Comparison of ENCODE assay signal across 21 cellular contexts in genomic region chr21:45339430-45340405, GRCh38. TPM values are rescaled to one million over a fixed set of nuclear protein-coding genes. Genes with fewer than 3 reads are reported as not detected.
A peak's percentile ranks its signal among the peaks of the same experiment; 100 is the strongest.
DNase-seq lines count a peak whose midpoint lies in the region; ATAC-seq, FAIRE-seq and TF ChIP-seq lines count a peak whose summit lies in the region.
"Had no signal": no experiment of that assay in that cellular context is flagged by ENCODE, and none has a peak within 500 bp of the region (broad histone marks: within the 10 kb centered on the region; RNA-seq: fewer than 3 reads in every experiment).

No MANE protein-coding gene starts in this region.

- no peak for TF ChIP-seq RAD21 in HepG2 (CRISPR knock-in tag; IDR thresholded peaks at IDR 0.05)

- no peak for FAIRE-seq in HepG2 (lab: Jason Lieb, UNC)
- FAIRE-seq: GM12891, GM18507, H1 had no signal

- H3K27me3 Mint-ChIP-seq in activated T-helper 1 cell treated with anti-CD3 and anti-CD28 coated beads, Interleukin-12 subunit alpha, Interleukin-12 subunit beta, Interleukin-2, Interleukin-4 antibody, amounts not matched to agents 30 ng/mL and 10 ng/mL and 1 ng/mL, durations not matched to agents 14 hours and 24 hours and 36 hours (ENCODE audit: insufficient read depth), result no peaks in the 10 kb centered on the region

- H3K4me1 ChIP-seq in right lobe of liver (no peaks in the 10 kb centered on the region), HepG2 (ENCODE audit: insufficient read depth, low read length) (peaks cover 58% of the 10 kb centered on the region)

- CTCF ChIA-PET in HepG2 (lab: Yijun Ruan, JAX; ENCODE audit: low intra/inter-chr PET ratio, low total read pairs), result no interaction called here

- no peak overlapping the region for H3K27ac Mint-ChIP-seq in activated T-helper 1 cell treated with anti-CD3 and anti-CD28 coated beads, Interleukin-12 subunit alpha, Interleukin-12 subunit beta, Interleukin-2, Interleukin-4 antibody, amounts not matched to agents 30 ng/mL and 10 ng/mL and 1 ng/mL, durations not matched to agents 14 hours and 24 hours and 36 hours

- no peaks in the 10 kb centered on the region for H3K36me3 ChIP-seq in right lobe of liver
- no peaks in the 10 kb centered on the region for H3K36me3 ChIP-seq in HepG2 (replicated peaks in 1 of 2; ENCODE audit: control insufficient read depth in 1 of 2, insufficient read depth in 2 of 2, low read length in 2 of 2)
- H3K36me3 ChIP-seq: SJSA1 had no signal

- POLR2A ChIA-PET in HepG2 (lab: Yijun Ruan, JAX), result interaction anchor here (1.6 kb wide), 1 partner anchor 10 kb away, joined by 4 read pairs; no protein-coding TSS in a partner anchor

- peak in 2 of 3 donors; percentile 16 to 17 for DNase-seq in right lobe of liver
- no peak for DNase-seq in HepG2 (ENCODE audit: low spot score)
- peak; percentile 25 for DNase-seq in left cardiac atrium
- DNase-seq in pons (ENCODE audit: low spot score), result peak; percentile 24
- no peak for DNase-seq in T1000 (lab: John Stamatoyannopoulos, UW)
- DNase-seq in activated T-cell treated with anti-CD3 and anti-CD28 coated beads, Interleukin-2, amount 50 U/mL, for 1 hour, result no peak
- DNase-seq in activated T-helper 1 cell treated with anti-CD3 and anti-CD28 coated beads, Interleukin-12 subunit alpha, Interleukin-12 subunit beta, Interleukin-2, Interleukin-4 antibody, amounts not matched to agents 30 ng/mL and 10 ng/mL and 1 ng/mL, durations not matched to agents 14 hours and 24 hours and 36 hours (ENCODE audit: low spot score), result no peak
- DNase-seq: C1 segment of cervical spinal cord, GF-D8, MV-4-11, NCI-H1417, NCI-H2029, NCI-H2171, NCI-H446, OCI-M1, RPMI8226 had no signal

- no peaks in the 10 kb centered on the region for H3K9me3 ChIP-seq in right lobe of liver
- no peaks in the 10 kb centered on the region for H3K9me3 ChIP-seq in HepG2 (ENCODE audit: low read length)
- H3K9me3 ChIP-seq: SJSA1 had no signal

- H3K4me2 ChIP-seq in HepG2 (ENCODE audit: low read depth, low read length), result no peak overlapping the region

- H3K79me2 ChIP-seq in HepG2 (ENCODE audit: insufficient read depth, low read length), result no peaks in the 10 kb centered on the region

- H3K9me3 Mint-ChIP-seq in activated T-helper 1 cell treated with anti-CD3 and anti-CD28 coated beads, Interleukin-12 subunit alpha, Interleukin-12 subunit beta, Interleukin-2, Interleukin-4 antibody, amounts not matched to agents 30 ng/mL and 10 ng/mL and 1 ng/mL, durations not matched to agents 14 hours and 24 hours and 36 hours, result no peaks in the 10 kb centered on the region

- no peak for TF ChIP-seq EP300 in HepG2 (IDR thresholded peaks at IDR 0.05; ENCODE audit: low read depth in 2 of 2, low read length in 2 of 2)
- no peak for TF ChIP-seq EP300 in HepG2 (CRISPR knock-in tag; IDR thresholded peaks at IDR 0.05; ENCODE audit: borderline replicate concordance)

- in situ Hi-C loops in HepG2 (cut with HindIII; ENCODE audit: extremely low pct_ligation_motif_present, low pct_unique_long_range_greater_than_20kb), result no loop called here

- peak in 2 of 4 donors; percentile 35 to 64 for ATAC-seq in right lobe of liver
- ATAC-seq in HepG2, result no peak
- ATAC-seq in left cardiac atrium, result peak; percentile 36 to 46
- no peak for ATAC-seq in HG02759 (IDR thresholded peaks at IDR 0.05; ENCODE audit: unreplicated experiment)

- H3K9ac ChIP-seq in HepG2 (ENCODE audit: insufficient read depth, low read depth, low read length), result no peak overlapping the region

- no peaks in the 10 kb centered on the region for H3K36me3 Mint-ChIP-seq in activated T-helper 1 cell treated with anti-CD3 and anti-CD28 coated beads, Interleukin-12 subunit alpha, Interleukin-12 subunit beta, Interleukin-2, Interleukin-4 antibody, amounts not matched to agents 30 ng/mL and 10 ng/mL and 1 ng/mL, durations not matched to agents 14 hours and 24 hours and 36 hours (ENCODE audit: low read depth)

- H3K27ac ChIP-seq in right lobe of liver, result peak overlapping the region in 1 of 3 donors; percentile 10
- no peak overlapping the region for H3K27ac ChIP-seq in HepG2 (ENCODE audit: extremely low read length, insufficient read depth, low read length)
- H3K27ac ChIP-seq: SJSA1 had no signal

- H4K20me1 ChIP-seq in HepG2 (ENCODE audit: insufficient read depth, low read length), result no peaks in the 10 kb centered on the region

- H3K27me3 ChIP-seq in right lobe of liver (no peaks in the 10 kb centered on the region), HepG2 (ENCODE audit: control insufficient read depth in 1 of 2, insufficient read depth in 2 of 2, low read length in 2 of 2) (0 out of 5 replicates have a peak, but pooled peaks cover 0 to 7% of the 10 kb centered on the region in 2 experiments)
- H3K27me3 ChIP-seq: SJSA1 had no signal

- H3K4me3 ChIP-seq in right lobe of liver, result no peak overlapping the region
- no peak overlapping the region for H3K4me3 ChIP-seq in HepG2 (replicated peaks in 1 of 3; ENCODE audit: insufficient read depth in 1 of 3, low read depth in 2 of 3, low read length in 3 of 3)
- H3K4me3 ChIP-seq: SJSA1 had no signal

- intact Hi-C loops in right lobe of liver (cut with DNase I), result loop anchor here in 1 of 2 donors (10.0 kb wide), 1 partner anchor 65 kb away; the partner anchor contains the start of gene COL18A1
- intact Hi-C loops in HepG2 (cut with micrococcal nuclease; ENCODE audit: unreplicated experiment), result no loop called here
- intact Hi-C loops in left cardiac atrium (cut with DNase I), result no loop called here
- intact Hi-C loops in activated T-helper 1 cell treated with anti-CD3 and anti-CD28 coated beads, Interleukin-12 subunit alpha, Interleukin-12 subunit beta, Interleukin-2, Interleukin-4 antibody, amounts not matched to agents 30 ng/mL and 10 ng/mL and 1 ng/mL, durations not matched to agents 14 hours and 24 hours and 36 hours (cut with micrococcal nuclease), result no loop called here

- H3K4me1 Mint-ChIP-seq in activated T-helper 1 cell treated with anti-CD3 and anti-CD28 coated beads, Interleukin-12 subunit alpha, Interleukin-12 subunit beta, Interleukin-2, Interleukin-4 antibody, amounts not matched to agents 30 ng/mL and 10 ng/mL and 1 ng/mL, durations not matched to agents 14 hours and 24 hours and 36 hours (ENCODE audit: low read depth), result no peaks in the 10 kb centered on the region

- 49% methylated on average over 19 of the region's 19 CpGs for WGBS in right lobe of liver (ENCODE audit: insufficient coverage, low coverage, low lambda C conversion rate, missing lambda C conversion rate)
- WGBS in HepG2 (ENCODE audit: low lambda C conversion rate), result 51% methylated on average over 19 of the region's 19 CpGs

- no peak for TF ChIP-seq POLR2A in right lobe of liver (IDR thresholded peaks at IDR 0.05)
- no peak for TF ChIP-seq POLR2A in HepG2 (IDR thresholded peaks at IDR 0.05; ENCODE audit: insufficient read depth in 1 of 2, low read depth in 2 of 2, low read length in 2 of 2)

- no TSS peak for BruUV-seq in HepG2 (replicated peaks; lab: Mats Ljungman, UMichigan)

- TF ChIP-seq CTCF in right lobe of liver (IDR thresholded peaks at IDR 0.05) (no peak), HepG2 (CRISPR knock-in tag; IDR thresholded peaks at IDR 0.05) (no peak)

- no peak overlapping the region for H2AFZ ChIP-seq in HepG2 (ENCODE audit: low read length)

- no peak overlapping the region for H3K4me3 Mint-ChIP-seq in activated T-helper 1 cell treated with anti-CD3 and anti-CD28 coated beads, Interleukin-12 subunit alpha, Interleukin-12 subunit beta, Interleukin-2, Interleukin-4 antibody, amounts not matched to agents 30 ng/mL and 10 ng/mL and 1 ng/mL, durations not matched to agents 14 hours and 24 hours and 36 hours

RNA-seq across cellular contexts. Expression of gene POFUT2, which starts 52.0 kb away (rescaled TPM):
- total RNA-seq in right lobe of liver (10 to 100 TPM; 10.5 to 22.0 (median 13.7) TPM), HepG2 (2016; rRNA removed; fragmentation: Illumina TruSeq; extraction: Trizol) (9.8 and 24.0 TPM in 2 replicates), left cardiac atrium (10 to 100 TPM; 18.1 to 20.3 TPM)
- total RNA-seq in HepG2 (2016; cell fraction: cytosol; rRNA removed; fragmentation: Illumina TruSeq; extraction: Trizol; ENCODE audit: low read depth), result 2.9 and 4.1 TPM in 2 replicates
- total RNA-seq in HepG2 (2016; cell fraction: insoluble cytoplasmic fraction; rRNA removed; fragmentation: Illumina TruSeq; extraction: Trizol), result 8.5 and 20.1 TPM in 2 replicates
- 7.7 and 7.9 TPM in 2 replicates for total RNA-seq in HepG2 (2016; cell fraction: membrane; rRNA removed; fragmentation: Illumina TruSeq; extraction: Trizol)
- 29.0 and 30.4 TPM in 2 replicates for total RNA-seq in HepG2 (2016; cell fraction: nucleus; rRNA removed; fragmentation: Illumina TruSeq; extraction: Trizol)
- polyA plus RNA-seq in HepG2 (2011; rRNA removed), result 21.7 and 22.8 TPM in 2 replicates
- 14.9 and 16.0 TPM in 2 replicates for polyA plus RNA-seq in HepG2 (2011; cell fraction: cytosol; rRNA removed)
- 67.0 and 84.3 TPM in 2 replicates for polyA plus RNA-seq in HepG2 (2011; cell fraction: nucleus; rRNA removed)
- 25.3 and 34.5 TPM in 2 replicates for polyA plus RNA-seq in HepG2 (2012)
- polyA plus RNA-seq in HepG2 (2016; cell fraction: cytosol; fragmentation: Illumina TruSeq; extraction: Trizol; ENCODE audit: low read depth), result 3.3 and 3.7 TPM in 2 replicates
- 7.8 and 10.0 TPM in 2 replicates for polyA plus RNA-seq in HepG2 (2016; cell fraction: insoluble cytoplasmic fraction; fragmentation: Illumina TruSeq; extraction: Trizol; ENCODE audit: low read depth)
- polyA plus RNA-seq in HepG2 (2016; cell fraction: membrane; fragmentation: Illumina TruSeq; extraction: Trizol; ENCODE audit: low read depth), result 6.3 and 6.9 TPM in 2 replicates
- polyA plus RNA-seq in HepG2 (2016; cell fraction: nucleus; fragmentation: Illumina TruSeq; extraction: Trizol; ENCODE audit: insufficient read depth, low read depth), result 66.5 TPM in 2 replicates
- 10.4 and 14.1 TPM in 2 replicates for polyA minus RNA-seq in HepG2 (2011; rRNA and poly(A)+ RNA removed; ENCODE audit: low replicate concordance)
- 8.6 and 9.1 TPM in 2 replicates for polyA minus RNA-seq in HepG2 (2011; cell fraction: cytosol; rRNA and poly(A)+ RNA removed)
- polyA minus RNA-seq in HepG2 (2011; cell fraction: nucleus; rRNA and poly(A)+ RNA removed), result 22.9 and 23.1 TPM in 2 replicates
- total RNA-seq in activated T-helper 1 cell treated with anti-CD3 and anti-CD28 coated beads, Interleukin-12 subunit alpha, Interleukin-12 subunit beta, Interleukin-2, Interleukin-4 antibody, amounts not matched to agents 30 ng/mL and 10 ng/mL and 1 ng/mL, durations not matched to agents 14 hours and 24 hours and 36 hours, result 14.3 and 17.6 TPM in 2 replicates

Comparison
In these comparisons a context has a peak if more than half of its experiments do, and no peak if none do; other contexts are left out.
1. DNase-seq: peak in right lobe of liver (2 of 3), left cardiac atrium (single experiment) and pons (single experiment); none in HepG2 (single experiment), T1000 (single experiment), activated T-cell treated with anti-CD3 and anti-CD28 coated beads, Interleukin-2, amount 50 U/mL, for 1 hour (single experiment) and activated T-helper 1 cell treated with anti-CD3 and anti-CD28 coated beads, Interleukin-12 subunit alpha, Interleukin-12 subunit beta, Interleukin-2, Interleukin-4 antibody, amounts not matched to agents 30 ng/mL and 10 ng/mL and 1 ng/mL, durations not matched to agents 14 hours and 24 hours and 36 hours (single experiment).
2. ATAC-seq: peak in left cardiac atrium (2 of 2); none in HepG2 (single experiment) and HG02759 (single experiment).